Comparison of ENCODE assay signal across 1 cellular context in genomic region chr12:124637586-124637985, GRCh38.
A peak's percentile ranks its signal among the peaks of the same experiment; 100 is the strongest.
TF ChIP-seq lines count a peak whose summit lies in the region.

No MANE protein-coding gene starts in this region.

TF ChIP-seq in HCT116, 20 proteins besides CTCF, POLR2A, EP300 and RAD21 (continued from another document):
- no peak for TF ChIP-seq ZBTB33 (IDR thresholded peaks at IDR 0.05; ENCODE audit: extremely low read depth, insufficient replicate concordance, low read length)
- TF ChIP-seq CEBPB (IDR thresholded peaks at IDR 0.05; ENCODE audit: low read depth) = no peak
- TF ChIP-seq SP1 (IDR thresholded peaks at IDR 0.05; ENCODE audit: low read depth) = peak; percentile 53; the same call in 1 of the 2 replicates
- 0 out of 2 replicates have a peak, but pooled peaks have one; percentile 22 for TF ChIP-seq POLR2AphosphoS5 (IDR thresholded peaks at IDR 0.05; ENCODE audit: low read depth, low read length)
- TF ChIP-seq CBX3 (IDR thresholded peaks at IDR 0.05; ENCODE audit: low read depth) = 0 out of 2 replicates have a peak, but pooled peaks have one; percentile 3
- peak; percentile 50; the same call in 1 of the 2 replicates for TF ChIP-seq FOSL1 (IDR thresholded peaks at IDR 0.05; ENCODE audit: low read depth)
- TF ChIP-seq ZNF274 (IDR thresholded peaks at IDR 0.05; ENCODE audit: low read depth, low read length) = no peak
- TF ChIP-seq EZH2 (IDR thresholded peaks at IDR 0.05) = no peak
- no peak for TF ChIP-seq ATF3 (IDR thresholded peaks at IDR 0.05)
- TF ChIP-seq TCF7L2 (IDR thresholded peaks at IDR 0.05; ENCODE audit: borderline replicate concordance, extremely low read depth, insufficient read depth, insufficient read length) = no peak
- TF ChIP-seq SIN3A (IDR thresholded peaks at IDR 0.05; ENCODE audit: low read depth) = no peak
- TF ChIP-seq YY1 (IDR thresholded peaks at IDR 0.05; ENCODE audit: extremely low read depth, insufficient replicate concordance, low read depth, low read length) = no peak
- no peak for TF ChIP-seq ELF1 (IDR thresholded peaks at IDR 0.05; ENCODE audit: borderline replicate concordance, low read depth)
- TF ChIP-seq SRF (IDR thresholded peaks at IDR 0.05; ENCODE audit: low read depth) = no peak
- no peak for TF ChIP-seq EGR1 (IDR thresholded peaks at IDR 0.05; ENCODE audit: low read depth)
- TF ChIP-seq ZFX (IDR thresholded peaks at IDR 0.05) = no peak
- TF ChIP-seq MAX (IDR thresholded peaks at IDR 0.05) = 0 out of 2 replicates have a peak, but pooled peaks have one; percentile 57
- TF ChIP-seq REST (IDR thresholded peaks at IDR 0.05; ENCODE audit: low read depth) = no peak
- no peak for TF ChIP-seq EZH2phosphoT487 (IDR thresholded peaks at IDR 0.05; ENCODE audit: borderline replicate concordance)
